In the genomic region with DNA sequence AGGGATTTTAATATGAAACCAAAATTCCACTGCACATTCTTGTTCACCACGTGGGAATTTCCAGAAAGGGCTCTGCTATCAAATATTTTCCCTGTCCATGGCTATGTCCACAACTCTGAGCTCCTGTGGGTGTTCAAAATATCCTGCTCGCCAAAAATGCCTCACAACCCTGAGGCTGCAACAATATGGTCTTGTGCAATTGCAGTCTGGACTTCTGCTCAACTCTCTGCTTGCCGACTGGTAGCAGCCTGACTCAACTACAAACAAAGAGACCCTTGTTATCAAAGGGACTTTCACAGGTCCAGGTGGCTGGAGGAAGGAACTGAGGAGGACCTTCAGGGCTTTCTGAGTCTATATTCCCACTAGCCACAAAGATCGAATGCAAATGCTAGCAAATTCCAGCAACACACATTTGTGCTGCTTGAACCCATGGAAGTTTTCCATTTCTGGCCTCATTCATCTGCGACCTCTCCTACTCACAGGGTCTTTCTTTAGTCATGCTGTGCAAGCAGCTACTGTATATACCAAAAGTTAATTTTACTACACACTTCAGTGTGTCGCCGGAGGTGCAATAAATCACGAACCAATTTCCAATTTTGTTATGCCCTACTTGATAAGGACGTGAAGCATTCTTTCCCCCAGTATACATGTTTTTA, we compare ENCODE assay signal across 13 cellular contexts.
A peak's percentile ranks its signal among the peaks of the same experiment; 100 is the strongest.
DNase-seq lines count a peak whose midpoint lies in the region; ATAC-seq, FAIRE-seq and TF ChIP-seq lines count a peak whose summit lies in the region.
"Had no signal": no experiment of that assay in that cellular context is flagged by ENCODE, and none has a peak within 500 bp of the region (broad histone marks: within the 10 kb centered on the region; RNA-seq: fewer than 3 reads in every experiment).

No MANE protein-coding gene starts in this region.

- H3K4me3 ChIP-seq in GM23338 (no peak overlapping the region), astrocyte (ENCODE audit: insufficient read depth, low read depth, low read length) (no peak overlapping the region), H7 (ENCODE audit: insufficient read depth, low read depth, low read length) (no peak overlapping the region)

- H3K4me1 ChIP-seq in GM23338 (ENCODE audit: insufficient read depth) (peaks cover 31% of the 10 kb centered on the region), astrocyte (ENCODE audit: insufficient read depth, low read length) (peaks cover 5% of the 10 kb centered on the region)

- H3K79me2 ChIP-seq in GM23338 (replicated peaks; ENCODE audit: insufficient read depth) (no peaks in the 10 kb centered on the region), astrocyte (ENCODE audit: insufficient read depth, low read length) (no peaks in the 10 kb centered on the region)

- H3K27ac Mint-ChIP-seq in GM23338 (peak overlapping the region; percentile 94), astrocyte (ENCODE audit: unreplicated experiment) (peak overlapping the region; percentile 23), osteocyte (ENCODE audit: unreplicated experiment) (peak overlapping the region; percentile 1)
- H3K27ac Mint-ChIP-seq: dendritic cell treated with granulocyte-macrophage colony-stimulating factor and Interleukin-4, amounts not matched to agents 40 ng/mL and 50 ng/mL, for 4 days had no signal

- DNase-seq in GM23338 (ENCODE audit: low spot score) (no peak), astrocyte (ENCODE audit: low read depth) (peak; percentile 89), glomerular visceral epithelial cell (ENCODE audit: extremely low spot score) (peak; percentile 16), osteocyte (ENCODE audit: extremely low spot score, unreplicated experiment) (no peak), H7 (no peak), cerebellar cortex (ENCODE audit: low spot score) (no peak)
- DNase-seq: activated CD4-positive, CD25-positive, alpha-beta regulatory T cell; NCI-H2107; stimulated activated CD4-positive, alpha-beta T cell treated with anti-CD3 and anti-CD28 coated beads, Interleukin-2, amount 100 ng/mL, for 48 hours had no signal

- TF ChIP-seq CTCF in GM23338 (conservative IDR thresholded peaks at IDR 0.05; ENCODE audit: low read depth in 2 of 2) (no peak), astrocyte (IDR thresholded peaks at IDR 0.05; ENCODE audit: insufficient read depth, low read depth, low read length) (no peak), osteocyte (IDR thresholded peaks at IDR 0.05) (no peak)

- H3K9ac ChIP-seq in astrocyte (ENCODE audit: low read length): no peak overlapping the region

- H3K36me3 ChIP-seq in GM23338 (ENCODE audit: insufficient read depth): peaks cover 5% of the 10 kb centered on the region; the same call in 1 of the 2 replicates
- H3K36me3 ChIP-seq in astrocyte (ENCODE audit: insufficient read depth, low read length): no peaks in the 10 kb centered on the region
- no peaks in the 10 kb centered on the region for H3K36me3 ChIP-seq in H7 (replicated peaks; ENCODE audit: control insufficient read depth, insufficient read depth, low read length)
- H3K36me3 ChIP-seq: neutrophil had no signal

- H3F3A ChIP-seq in GM23338 (replicated peaks; ENCODE audit: low read depth): peaks cover 27% of the 10 kb centered on the region

- H2AFZ ChIP-seq in GM23338 (0 out of 2 replicates have a peak overlapping the region, but pooled peaks have one; percentile 1), astrocyte (ENCODE audit: low read depth, low read length) (no peak overlapping the region)

- 0 out of 2 replicates have a peak overlapping the region, but pooled peaks have one; percentile 27 for H3K4me2 ChIP-seq in GM23338
- no peak overlapping the region for H3K4me2 ChIP-seq in astrocyte (ENCODE audit: low read length)

- H3K9me3 Mint-ChIP-seq in GM23338 (peaks cover 62% of the 10 kb centered on the region), astrocyte (ENCODE audit: unreplicated experiment) (peaks cover 2% of the 10 kb centered on the region), osteocyte (ENCODE audit: unreplicated experiment) (peaks cover 4% of the 10 kb centered on the region)

- H3K4me1 Mint-ChIP-seq in GM23338: peaks cover 41% of the 10 kb centered on the region
- peaks cover 16% of the 10 kb centered on the region for H3K4me1 Mint-ChIP-seq in astrocyte (ENCODE audit: low read depth, unreplicated experiment)
- peaks cover 16% of the 10 kb centered on the region for H3K4me1 Mint-ChIP-seq in osteocyte (ENCODE audit: unreplicated experiment)

- H3K4me3 Mint-ChIP-seq in GM23338 (no peak overlapping the region), astrocyte (ENCODE audit: unreplicated experiment) (no peak overlapping the region), osteocyte (ENCODE audit: unreplicated experiment) (no peak overlapping the region)
- H3K4me3 Mint-ChIP-seq: dendritic cell treated with granulocyte-macrophage colony-stimulating factor and Interleukin-4, amounts not matched to agents 40 ng/mL and 50 ng/mL, for 4 days had no signal

- no peak for FAIRE-seq in astrocyte (lab: Jason Lieb, UNC)

- H4K20me1 ChIP-seq in GM23338 (replicated peaks; ENCODE audit: insufficient read depth): no peaks in the 10 kb centered on the region
- no peaks in the 10 kb centered on the region for H4K20me1 ChIP-seq in astrocyte (ENCODE audit: insufficient read depth, low read length)

- peaks cover 22% of the 10 kb centered on the region for H3K27me3 Mint-ChIP-seq in GM23338 (ENCODE audit: insufficient read depth, low read depth, poor library complexity)
- no peaks in the 10 kb centered on the region for H3K27me3 Mint-ChIP-seq in astrocyte (ENCODE audit: low read depth, unreplicated experiment)
- H3K27me3 Mint-ChIP-seq in osteocyte (ENCODE audit: unreplicated experiment): no peaks in the 10 kb centered on the region
- H3K27me3 Mint-ChIP-seq: dendritic cell treated with granulocyte-macrophage colony-stimulating factor and Interleukin-4, amounts not matched to agents 40 ng/mL and 50 ng/mL, for 4 days had no signal

- ATAC-seq in GM23338 (no peak), GM18517 (IDR thresholded peaks at IDR 0.05; ENCODE audit: unreplicated experiment) (no peak), HG03565 (IDR thresholded peaks at IDR 0.05; ENCODE audit: unreplicated experiment) (no peak)

- no peaks in the 10 kb centered on the region for H3K27me3 ChIP-seq in GM23338 (ENCODE audit: insufficient read depth)
- no peaks in the 10 kb centered on the region for H3K27me3 ChIP-seq in astrocyte (ENCODE audit: insufficient read depth, low read length)
- no peaks in the 10 kb centered on the region for H3K27me3 ChIP-seq in H7 (ENCODE audit: control insufficient read depth, insufficient read depth, low read length)
- H3K27me3 ChIP-seq: neutrophil had no signal

- peaks cover 69% of the 10 kb centered on the region for H3K36me3 Mint-ChIP-seq in GM23338 (ENCODE audit: low read depth)
- no peaks in the 10 kb centered on the region for H3K36me3 Mint-ChIP-seq in astrocyte (ENCODE audit: low read depth, unreplicated experiment)
- H3K36me3 Mint-ChIP-seq in osteocyte (ENCODE audit: unreplicated experiment): no peaks in the 10 kb centered on the region

- H3K9me3 ChIP-seq in astrocyte (ENCODE audit: insufficient read depth, low read depth, low read length): no peaks in the 10 kb centered on the region
- H3K9me3 ChIP-seq: neutrophil had no signal

- H3K9me2 ChIP-seq in GM23338 (ENCODE audit: insufficient read depth): peaks cover 13% of the 10 kb centered on the region

- H3K27ac ChIP-seq in GM23338 (ENCODE audit: low read depth): peak overlapping the region; percentile 98
- no peak overlapping the region for H3K27ac ChIP-seq in astrocyte (ENCODE audit: low read depth, low read length)
- H3K27ac ChIP-seq: neutrophil had no signal

TF ChIP-seq in GM23338, 12 proteins besides CTCF, POLR2A, EP300 and RAD21 (continues in another document):
- TF ChIP-seq CREB1 (CRISPR knock-in tag; IDR thresholded peaks at IDR 0.05; ENCODE audit: low read depth) (no peak), NANOG (IDR thresholded peaks at IDR 0.05; ENCODE audit: borderline replicate concordance) (no peak), POLR2AphosphoS5 (IDR thresholded peaks at IDR 0.05; ENCODE audit: low read depth) (no peak), EZH2 (IDR thresholded peaks at IDR 0.05; ENCODE audit: low read depth, unreplicated experiment) (no peak), STAT1 (IDR thresholded peaks at IDR 0.05; ENCODE audit: unreplicated experiment) (no peak), ETS1 (IDR thresholded peaks at IDR 0.05) (no peak), ZNF331 (CRISPR knock-in tag; IDR thresholded peaks at IDR 0.05; ENCODE audit: low read depth) (no peak), EZH2phosphoT487 (IDR thresholded peaks at IDR 0.05; ENCODE audit: unreplicated experiment) (no peak)
- TF ChIP-seq, protein P1, sequence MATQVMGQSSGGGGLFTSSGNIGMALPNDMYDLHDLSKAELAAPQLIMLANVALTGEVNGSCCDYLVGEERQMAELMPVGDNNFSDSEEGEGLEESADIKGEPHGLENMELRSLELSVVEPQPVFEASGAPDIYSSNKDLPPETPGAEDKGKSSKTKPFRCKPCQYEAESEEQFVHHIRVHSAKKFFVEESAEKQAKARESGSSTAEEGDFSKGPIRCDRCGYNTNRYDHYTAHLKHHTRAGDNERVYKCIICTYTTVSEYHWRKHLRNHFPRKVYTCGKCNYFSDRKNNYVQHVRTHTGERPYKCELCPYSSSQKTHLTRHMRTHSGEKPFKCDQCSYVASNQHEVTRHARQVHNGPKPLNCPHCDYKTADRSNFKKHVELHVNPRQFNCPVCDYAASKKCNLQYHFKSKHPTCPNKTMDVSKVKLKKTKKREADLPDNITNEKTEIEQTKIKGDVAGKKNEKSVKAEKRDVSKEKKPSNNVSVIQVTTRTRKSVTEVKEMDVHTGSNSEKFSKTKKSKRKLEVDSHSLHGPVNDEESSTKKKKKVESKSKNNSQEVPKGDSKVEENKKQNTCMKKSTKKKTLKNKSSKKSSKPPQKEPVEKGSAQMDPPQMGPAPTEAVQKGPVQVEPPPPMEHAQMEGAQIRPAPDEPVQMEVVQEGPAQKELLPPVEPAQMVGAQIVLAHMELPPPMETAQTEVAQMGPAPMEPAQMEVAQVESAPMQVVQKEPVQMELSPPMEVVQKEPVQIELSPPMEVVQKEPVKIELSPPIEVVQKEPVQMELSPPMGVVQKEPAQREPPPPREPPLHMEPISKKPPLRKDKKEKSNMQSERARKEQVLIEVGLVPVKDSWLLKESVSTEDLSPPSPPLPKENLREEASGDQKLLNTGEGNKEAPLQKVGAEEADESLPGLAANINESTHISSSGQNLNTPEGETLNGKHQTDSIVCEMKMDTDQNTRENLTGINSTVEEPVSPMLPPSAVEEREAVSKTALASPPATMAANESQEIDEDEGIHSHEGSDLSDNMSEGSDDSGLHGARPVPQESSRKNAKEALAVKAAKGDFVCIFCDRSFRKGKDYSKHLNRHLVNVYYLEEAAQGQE (IDR thresholded peaks at IDR 0.05; ENCODE audit: unreplicated experiment): no peak

Comparison
In these comparisons a context has a peak if more than half of its experiments do, and no peak if none do; other contexts are left out.
1. DNase-seq: peak in astrocyte (single experiment) and glomerular visceral epithelial cell (single experiment); none in GM23338 (single experiment), osteocyte (single experiment), H7 (single experiment) and cerebellar cortex (single experiment).
2. H3K27ac Mint-ChIP-seq: peak in every context shown above with its lines; median percentile 94 in GM23338; 23 in astrocyte; 1 in osteocyte.